In the genomic region with DNA sequence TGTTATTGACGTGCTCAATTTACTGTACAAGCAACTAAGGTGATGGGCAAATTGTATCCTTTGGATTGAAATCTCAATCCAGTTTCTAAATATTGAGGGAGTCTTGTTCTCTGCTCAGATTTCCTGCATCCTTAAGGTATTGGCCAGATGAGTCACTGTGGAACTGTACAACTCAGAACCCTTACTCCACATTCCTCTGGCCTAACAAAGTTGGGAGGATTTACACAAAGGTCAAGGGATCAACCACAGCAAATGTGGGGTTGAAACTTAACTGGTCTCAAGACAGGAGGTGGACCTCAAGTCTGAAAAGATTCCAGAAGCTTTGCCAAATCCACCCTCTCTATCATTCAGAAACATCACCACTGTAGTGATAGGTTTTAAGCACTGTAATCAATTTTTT, we compare ENCODE assay signal across 11 cellular contexts.
DNase-seq lines count a peak whose midpoint lies in the region; FAIRE-seq and TF ChIP-seq lines count a peak whose summit lies in the region.
"Had no signal": no experiment of that assay in that cellular context is flagged by ENCODE, and none has a peak within 500 bp of the region (broad histone marks: within the 10 kb centered on the region; RNA-seq: fewer than 3 reads in every experiment).

No MANE protein-coding gene starts in this region.

- DNase-seq in ELR (ENCODE audit: low read depth): peak; percentile 96
- peak; percentile 26 for DNase-seq in RWPE1 (ENCODE audit: low spot score)
- DNase-seq in fibroblast of mammary gland (ENCODE audit: low read depth): peak; percentile 95
- peak in 1 of 2 donors; percentile 19 for DNase-seq in trophoblast cell
- DNase-seq in NOMO-1 treated with dmso at 0.1 percent for 144 hours (lab: John Stamatoyannopoulos, UW; ENCODE audit: unreplicated experiment): no peak
- DNase-seq in small intestine: no peak
- DNase-seq in activated CD8-positive, alpha-beta memory T cell treated with anti-CD3 and anti-CD28 coated beads, Interleukin-2, amount 50 U/mL, for 4 hours: no peak
- DNase-seq in colonic mucosa: no peak
- DNase-seq: heart right ventricle, NCI-H1092 treated with DMSO at 0.1 percent for 48 hours, ovary had no signal

- CTCF ChIA-PET in RWPE1 (lab: Yijun Ruan, JAX): interaction anchor here (0.6 kb wide), 1 partner anchor 522 kb away, joined by 3 read pairs; no protein-coding TSS in a partner anchor

- WGBS in trophoblast cell (ENCODE audit: extremely low coverage, insufficient coverage, insufficient read length): no CpG with 5 or more reads among the region's 1 CpG
- WGBS in small intestine, 3 donors: 62 to 77% (median 73%) methylated on average over 1 of the region's 1 CpG

- H2BK5ac ChIP-seq in trophoblast cell (ENCODE audit: low read depth, low read length, poor library complexity): no peak overlapping the region

- POLR2A ChIA-PET in RWPE1 (lab: Yijun Ruan, JAX; ENCODE audit: low non-redundant PET): no interaction called here

- peaks cover 5% of the 10 kb centered on the region for H3K79me1 ChIP-seq in trophoblast cell (ENCODE audit: low read length)

- H3K23ac ChIP-seq in trophoblast cell (ENCODE audit: low read length): no peak overlapping the region

- H3K4me1 ChIP-seq in trophoblast cell (ENCODE audit: control insufficient read depth in 1 of 2, insufficient read depth in 2 of 2, low read length in 2 of 2): peaks cover 4 to 7% of the 10 kb centered on the region in 2 experiments
- H3K4me1 ChIP-seq in small intestine (ENCODE audit: control insufficient read depth in 2 of 2, insufficient read depth in 1 of 2, low read depth in 1 of 2, low read length in 1 of 2): peaks cover 0 to 1% of the 10 kb centered on the region in 2 donors
- H3K4me1 ChIP-seq in colonic mucosa: no peaks in the 10 kb centered on the region
- H3K4me1 ChIP-seq: heart right ventricle had no signal

- no peak overlapping the region for H3K18ac ChIP-seq in trophoblast cell (ENCODE audit: low read length)

- no peak overlapping the region for H3K4me3 ChIP-seq in fibroblast of mammary gland (ENCODE audit: control insufficient read depth, low read depth, low read length)
- H3K4me3 ChIP-seq in trophoblast cell (ENCODE audit: low read depth, low read length): no peak overlapping the region
- no peak overlapping the region for H3K4me3 ChIP-seq in small intestine (ENCODE audit: low read depth in 1 of 2, low read length in 2 of 2)
- no peak overlapping the region for H3K4me3 ChIP-seq in colonic mucosa
- H3K4me3 ChIP-seq: heart right ventricle, ovary had no signal

- H3K27ac ChIP-seq in RWPE1 (no peak overlapping the region), trophoblast cell (ENCODE audit: low read depth, low read length) (peak overlapping the region; percentile 50), small intestine (ENCODE audit: low read depth in 1 of 2, low read length in 1 of 2) (no peak overlapping the region), colonic mucosa (no peak overlapping the region)
- H3K27ac ChIP-seq: heart right ventricle, ovary had no signal

- no peak overlapping the region for H3K9ac ChIP-seq in trophoblast cell (ENCODE audit: low read length)
- no peak overlapping the region for H3K9ac ChIP-seq in colonic mucosa (ENCODE audit: low read depth in 2 of 2, low read length in 2 of 2)

- no peak overlapping the region for H3K4ac ChIP-seq in trophoblast cell (ENCODE audit: low read depth, low read length)

- FAIRE-seq in small intestine (lab: Jason Lieb, UNC): no peak

- H4K8ac ChIP-seq in trophoblast cell (ENCODE audit: low read depth, low read length): no peak overlapping the region

- no peak overlapping the region for H2AK5ac ChIP-seq in trophoblast cell (ENCODE audit: low read length)

- H3K36me3 ChIP-seq in trophoblast cell (ENCODE audit: control insufficient read depth in 1 of 2, insufficient read depth in 2 of 2, low read length in 2 of 2) (no peaks in the 10 kb centered on the region), small intestine (ENCODE audit: control insufficient read depth in 2 of 2, insufficient read depth in 2 of 2, low read length in 2 of 2) (no peaks in the 10 kb centered on the region), colonic mucosa (no peaks in the 10 kb centered on the region)
- H3K36me3 ChIP-seq: heart right ventricle, ovary had no signal

- intact Hi-C loops in colonic mucosa (cut with DNase I): no loop called here

- H3K9me3 ChIP-seq in trophoblast cell (ENCODE audit: insufficient read depth, low read depth, low read length) (peaks cover 1% of the 10 kb centered on the region), small intestine (ENCODE audit: control insufficient read depth, low read depth) (no peaks in the 10 kb centered on the region), colonic mucosa (no peaks in the 10 kb centered on the region)
- H3K9me3 ChIP-seq: ovary had no signal

- H3K79me2 ChIP-seq in trophoblast cell (ENCODE audit: control insufficient read depth, insufficient read depth, low read length, poor library complexity): no peaks in the 10 kb centered on the region

- H3K4me2 ChIP-seq in trophoblast cell (ENCODE audit: low read length): no peak overlapping the region

- no peak overlapping the region for H3K14ac ChIP-seq in trophoblast cell (ENCODE audit: low read length)

- H2BK12ac ChIP-seq in trophoblast cell (ENCODE audit: low read length): no peak overlapping the region

- H2BK120ac ChIP-seq in trophoblast cell (ENCODE audit: insufficient read depth, low read length, poor library complexity): no peak overlapping the region

- H3K27me3 ChIP-seq in trophoblast cell (ENCODE audit: insufficient read depth, low read length) (no peaks in the 10 kb centered on the region), small intestine (ENCODE audit: control insufficient read depth in 2 of 2, insufficient read depth in 2 of 2, low read length in 2 of 2) (no peaks in the 10 kb centered on the region), colonic mucosa (no peaks in the 10 kb centered on the region)
- H3K27me3 ChIP-seq: ovary had no signal

- TF ChIP-seq CTCF in RWPE1 (conservative IDR thresholded peaks at IDR 0.05; ENCODE audit: low read depth) (no peak), fibroblast of mammary gland (conservative IDR thresholded peaks at IDR 0.05; ENCODE audit: control insufficient read depth, insufficient read depth, low read depth, low read length) (no peak), colonic mucosa (IDR thresholded peaks at IDR 0.05) (no peak)

- no peak overlapping the region for H4K91ac ChIP-seq in trophoblast cell (ENCODE audit: low read depth, low read length)

- H2AFZ ChIP-seq in trophoblast cell (ENCODE audit: insufficient read depth, low read length, poor library complexity): no peak overlapping the region

- H4K12ac ChIP-seq in trophoblast cell (ENCODE audit: low read depth, low read length): no peak overlapping the region

Comparison
In these comparisons a context has a peak if more than half of its experiments do, and no peak if none do; other contexts are left out.
1. DNase-seq: peak in ELR (single experiment), RWPE1 (single experiment) and fibroblast of mammary gland (single experiment); none in NOMO-1 treated with dmso at 0.1 percent for 144 hours (single experiment), small intestine (single experiment), activated CD8-positive, alpha-beta memory T cell treated with anti-CD3 and anti-CD28 coated beads, Interleukin-2, amount 50 U/mL, for 4 hours (single experiment) and colonic mucosa (single experiment).